24 cellular contexts compared by ENCODE assay signal in genomic region chr2:38672445-38673364, GRCh38. TPM values are rescaled to one million over a fixed set of nuclear protein-coding genes. Genes with fewer than 3 reads are reported as not detected.
DNase-seq lines count a peak whose midpoint lies in the region; ATAC-seq and TF ChIP-seq lines count a peak whose summit lies in the region.
"Had no signal": no experiment of that assay in that cellular context is flagged by ENCODE, and none has a peak within 500 bp of the region (broad histone marks: within the 10 kb centered on the region; RNA-seq: fewer than 3 reads in every experiment).

No MANE protein-coding gene starts in this region.

- H3K27me3 ChIP-seq in right lobe of liver (no peaks in the 10 kb centered on the region), upper lobe of right lung (no peaks in the 10 kb centered on the region)
- H3K27me3 ChIP-seq: BLaER1, pancreas, right atrium auricular region, uterus had no signal

- 64% methylated on average over 3 of the region's 8 CpGs for WGBS in right lobe of liver (ENCODE audit: insufficient coverage, low coverage, low lambda C conversion rate, missing lambda C conversion rate)

- H3K4me3 Mint-ChIP-seq in activated naive CD4-positive, alpha-beta T cell treated with anti-CD3 and anti-CD28 coated beads, Interleukin-2, amount 50 U/mL, for 24 hours = no peak overlapping the region
- H3K4me3 Mint-ChIP-seq in activated T-helper 17 cell treated with anti-CD3 and anti-CD28 coated beads, Interleukin-2, amount 50 U/mL, for 72 hours = peak overlapping the region; percentile 94
- H3K4me3 Mint-ChIP-seq: nephron progenitor cell; stimulated activated naive B cell treated with anti-CD40 and anti-IgM and Interleukin-4, amounts not matched to agents 10 μg/mL and 1 μg/mL and 100 μg/mL, for 72 hours had no signal

- peaks cover 68% of the 10 kb centered on the region for H3K4me1 Mint-ChIP-seq in activated naive CD4-positive, alpha-beta T cell treated with anti-CD3 and anti-CD28 coated beads, Interleukin-2, amount 50 U/mL, for 24 hours
- peaks cover 51% of the 10 kb centered on the region for H3K4me1 Mint-ChIP-seq in activated T-helper 17 cell treated with anti-CD3 and anti-CD28 coated beads, Interleukin-2, amount 50 U/mL, for 72 hours

- intact Hi-C loops in right lobe of liver (cut with DNase I) = no loop called here
- intact Hi-C loops in upper lobe of right lung (cut with DNase I) = no loop called here
- intact Hi-C loops in posterior vena cava (cut with DNase I) = no loop called here

- H3K27ac ChIP-seq in right lobe of liver (peak overlapping the region in 1 of 3 donors; percentile 53), upper lobe of right lung (no peak overlapping the region)
- H3K27ac ChIP-seq: BLaER1, HL-60, pancreas, right atrium auricular region, RWPE1, uterus had no signal

- peaks cover 0 to 17% (median 10%) of the 10 kb centered on the region in 4 donors for H3K36me3 ChIP-seq in right lobe of liver
- peaks cover 19% of the 10 kb centered on the region for H3K36me3 ChIP-seq in upper lobe of right lung
- H3K36me3 ChIP-seq: uterus had no signal

- no peaks in the 10 kb centered on the region for H3K27me3 Mint-ChIP-seq in activated naive CD4-positive, alpha-beta T cell treated with anti-CD3 and anti-CD28 coated beads, Interleukin-2, amount 50 U/mL, for 24 hours
- no peaks in the 10 kb centered on the region for H3K27me3 Mint-ChIP-seq in activated T-helper 17 cell treated with anti-CD3 and anti-CD28 coated beads, Interleukin-2, amount 50 U/mL, for 72 hours
- H3K27me3 Mint-ChIP-seq: stimulated activated naive B cell treated with anti-CD40 and anti-IgM and Interleukin-4, amounts not matched to agents 10 μg/mL and 1 μg/mL and 100 μg/mL, for 72 hours had no signal

- H3K9me3 ChIP-seq in right lobe of liver = no peaks in the 10 kb centered on the region
- no peaks in the 10 kb centered on the region for H3K9me3 ChIP-seq in upper lobe of right lung
- H3K9me3 ChIP-seq: BLaER1, mucosa of descending colon, pancreas, right atrium auricular region, uterus had no signal

- TF ChIP-seq CTCF in right lobe of liver (IDR thresholded peaks at IDR 0.05) (no peak), upper lobe of right lung (IDR thresholded peaks at IDR 0.05) (no peak)

- no peaks in the 10 kb centered on the region for H3K9me3 Mint-ChIP-seq in activated naive CD4-positive, alpha-beta T cell treated with anti-CD3 and anti-CD28 coated beads, Interleukin-2, amount 50 U/mL, for 24 hours
- no peaks in the 10 kb centered on the region for H3K9me3 Mint-ChIP-seq in activated T-helper 17 cell treated with anti-CD3 and anti-CD28 coated beads, Interleukin-2, amount 50 U/mL, for 72 hours
- H3K9me3 Mint-ChIP-seq: nephron progenitor cell; stimulated activated naive B cell treated with anti-CD40 and anti-IgM and Interleukin-4, amounts not matched to agents 10 μg/mL and 1 μg/mL and 100 μg/mL, for 72 hours had no signal

- H3K4me3 ChIP-seq in right lobe of liver (no peak overlapping the region), upper lobe of right lung (no peak overlapping the region)
- H3K4me3 ChIP-seq: BLaER1, GM12878, lung, mucosa of descending colon, pancreas, right atrium auricular region, uterus had no signal

- peak overlapping the region; percentile 81 for H3K27ac Mint-ChIP-seq in activated naive CD4-positive, alpha-beta T cell treated with anti-CD3 and anti-CD28 coated beads, Interleukin-2, amount 50 U/mL, for 24 hours
- H3K27ac Mint-ChIP-seq in activated T-helper 17 cell treated with anti-CD3 and anti-CD28 coated beads, Interleukin-2, amount 50 U/mL, for 72 hours = peak overlapping the region; percentile 66
- H3K27ac Mint-ChIP-seq: nephron progenitor cell; stimulated activated naive B cell treated with anti-CD40 and anti-IgM and Interleukin-4, amounts not matched to agents 10 μg/mL and 1 μg/mL and 100 μg/mL, for 72 hours had no signal

- peaks cover 20% of the 10 kb centered on the region for H3K36me3 Mint-ChIP-seq in activated naive CD4-positive, alpha-beta T cell treated with anti-CD3 and anti-CD28 coated beads, Interleukin-2, amount 50 U/mL, for 24 hours
- peaks cover 99% of the 10 kb centered on the region for H3K36me3 Mint-ChIP-seq in activated T-helper 17 cell treated with anti-CD3 and anti-CD28 coated beads, Interleukin-2, amount 50 U/mL, for 72 hours (ENCODE audit: low read depth)

- no peak for DNase-seq in activated naive CD4-positive, alpha-beta T cell treated with Interleukin-2 at 50 U/mL for 16 hours
- DNase-seq in right lobe of liver = no peak
- DNase-seq in upper lobe of right lung = no peak
- no peak for DNase-seq in NCI-H1092 treated with DMSO at 0.1 percent for 48 hours (lab: John Stamatoyannopoulos, UW)
- DNase-seq in germinal center (ENCODE audit: low spot score) = no peak
- DNase-seq in posterior vena cava (ENCODE audit: low spot score) = no peak
- DNase-seq: dermis blood vessel endothelial cell; islet precursor cell; mucosa of descending colon; NCI-H1694; nephron progenitor cell; pancreas; stimulated activated CD4-positive, alpha-beta T cell treated with anti-CD3 and anti-CD28 coated beads, Interleukin-4, amount 100 ng/mL, for 4 hours; stimulated activated naive B cell treated with anti-CD40 and anti-IgM and Interleukin-4, amounts not matched to agents 10 μg/mL and 1 μg/mL and 100 μg/mL, for 72 hours; uterus had no signal

- no peak for TF ChIP-seq POLR2A in right lobe of liver (IDR thresholded peaks at IDR 0.05)

- no peak for ATAC-seq in activated T-helper 17 cell treated with anti-CD3 and anti-CD28 coated beads, Interleukin-2, amount 50 U/mL, for 72 hours (replicated peaks)
- peak; percentile 50 to 70 (median 56) for ATAC-seq in right lobe of liver
- ATAC-seq in upper lobe of right lung = peak; percentile 46
- ATAC-seq: GM12878; HCT116; mucosa of descending colon; pancreas; stimulated activated naive B cell treated with anti-CD40 and anti-IgM and Interleukin-4, amounts not matched to agents 10 μg/mL and 1 μg/mL and 100 μg/mL, for 72 hours had no signal

- H3K4me1 ChIP-seq in right lobe of liver = peaks cover 0 to 54% (median 17%) of the 10 kb centered on the region in 4 donors
- H3K4me1 ChIP-seq in upper lobe of right lung = no peaks in the 10 kb centered on the region
- H3K4me1 ChIP-seq: uterus had no signal

RNA-seq across cellular contexts. Expression of gene GALM, which starts 6.8 kb away (rescaled TPM):
- total RNA-seq in activated T-helper 17 cell treated with anti-CD3 and anti-CD28 coated beads, Interleukin-2, amount 50 U/mL, for 72 hours = 100 to 1,000 TPM in 1 of 2 donors, 10 to 100 TPM in 1; 85.2 to 123 TPM
- total RNA-seq in right lobe of liver = 10 to 100 TPM; 26.2 to 47.9 (median 36.7) TPM
- total RNA-seq in upper lobe of right lung = 14.7 TPM
- 10 to 100 TPM; 10.8 to 18.3 TPM for total RNA-seq in posterior vena cava
